Comparison of ENCODE assay signal across 9 cellular contexts in the genomic region with DNA sequence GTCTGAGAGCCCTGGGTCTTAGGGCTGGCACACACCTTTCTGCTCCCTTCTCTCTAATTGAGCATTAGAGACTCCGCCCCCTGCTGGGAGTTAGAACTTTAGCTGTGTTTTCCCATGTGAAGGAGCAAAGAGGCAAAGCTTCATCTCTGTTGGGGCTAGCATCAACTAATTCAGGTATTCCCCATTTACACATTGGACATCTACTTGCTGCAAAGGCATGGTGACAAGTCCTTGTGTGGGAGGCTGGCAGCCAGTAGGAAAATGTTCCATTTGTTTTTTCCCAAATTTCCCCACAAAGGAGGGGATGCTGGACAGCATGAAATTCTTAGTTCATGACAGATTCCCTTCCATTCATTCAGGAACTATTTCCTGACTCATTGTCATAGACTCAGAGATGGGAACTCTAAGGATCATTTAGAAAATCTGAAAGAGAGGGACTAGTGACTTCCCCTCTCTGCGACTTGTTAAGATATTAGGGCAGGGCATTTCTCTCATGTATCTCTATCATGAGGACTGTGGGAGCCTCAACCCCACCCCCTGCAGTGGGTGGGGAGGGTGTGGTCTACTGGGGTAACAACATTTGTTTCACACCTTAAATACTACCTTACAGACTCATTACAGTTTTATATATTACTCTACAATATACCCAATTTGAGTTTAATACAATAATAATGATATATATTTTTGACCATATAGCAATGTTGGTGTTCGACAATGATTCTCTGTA. TPM values are rescaled to one million over a fixed set of nuclear protein-coding genes. Genes with fewer than 3 reads are reported as not detected.
A peak's percentile ranks its signal among the peaks of the same experiment; 100 is the strongest.
DNase-seq lines count a peak whose midpoint lies in the region; FAIRE-seq and TF ChIP-seq lines count a peak whose summit lies in the region.
"Had no signal": no experiment of that assay in that cellular context is flagged by ENCODE, and none has a peak within 500 bp of the region (broad histone marks: within the 10 kb centered on the region; RNA-seq: fewer than 3 reads in every experiment).

No MANE protein-coding gene starts in this region.

- H3K36me3 ChIP-seq in SJSA1 (peaks cover 65% of the 10 kb centered on the region), endothelial cell of umbilical vein (ENCODE audit: control insufficient read depth in 2 of 2, extremely low read depth in 1 of 2, insufficient read depth in 2 of 2, low read length in 2 of 2) (no peaks in the 10 kb centered on the region), WERI-Rb-1 (no peaks in the 10 kb centered on the region), SJCRH30 (no peaks in the 10 kb centered on the region)

- CTCF ChIA-PET in endothelial cell of umbilical vein (lab: Charles Lee): no interaction called here

- H3K9me3 ChIP-seq in SJSA1 (replicated peaks) (no peaks in the 10 kb centered on the region), endothelial cell of umbilical vein (replicated peaks; ENCODE audit: control insufficient read depth, insufficient read depth, low read length) (no peaks in the 10 kb centered on the region), WERI-Rb-1 (ENCODE audit: severe bottlenecking) (no peaks in the 10 kb centered on the region), SJCRH30 (replicated peaks) (no peaks in the 10 kb centered on the region)

- H3K4me1 ChIP-seq in SJSA1 (replicated peaks) (peaks cover 81% of the 10 kb centered on the region), endothelial cell of umbilical vein (ENCODE audit: control insufficient read depth, extremely low read depth, insufficient read depth, low read length) (peaks cover 30% of the 10 kb centered on the region), SJCRH30 (peaks cover 17% of the 10 kb centered on the region)

- H3K9ac ChIP-seq in endothelial cell of umbilical vein (replicated peaks; ENCODE audit: extremely low read depth, insufficient read depth, low read length): no peak overlapping the region

- no TSS peak for BruUV-seq in endothelial cell of umbilical vein (replicated peaks; lab: Mats Ljungman, UMichigan)

- no peaks in the 10 kb centered on the region for H3K9me1 ChIP-seq in endothelial cell of umbilical vein (replicated peaks; ENCODE audit: control insufficient read depth, extremely low read depth, insufficient read depth, low read length)

- H3K4me3 ChIP-seq in SJSA1: no peak overlapping the region
- H3K4me3 ChIP-seq in endothelial cell of umbilical vein (replicated peaks in 1 of 3; ENCODE audit: insufficient read depth in 1 of 3, low read depth in 1 of 3, low read length in 3 of 3): no peak overlapping the region
- no peak overlapping the region for H3K4me3 ChIP-seq in WERI-Rb-1 (ENCODE audit: low read depth, low read length)
- H3K4me3 ChIP-seq in SJCRH30: no peak overlapping the region

- no peak for DNase-seq in GM12891 (ENCODE audit: insufficient read length, low spot score)
- peak; percentile 57 to 77 for DNase-seq in SJSA1 (ENCODE audit: low read depth in 1 of 2, low spot score in 2 of 2)
- peak; percentile 32 for DNase-seq in endothelial cell of umbilical vein (ENCODE audit: low read depth, low spot score)
- peak; percentile 64 for DNase-seq in stimulated activated CD4-positive, alpha-beta T cell treated with anti-CD3 and anti-CD28 coated beads, Interleukin-2, amount 100 ng/mL, for 4 hours (ENCODE audit: low read depth)
- DNase-seq in NCI-H524 (lab: John Stamatoyannopoulos, UW): no peak
- DNase-seq in WERI-Rb-1: no peak
- DNase-seq in KBM-7: no peak
- DNase-seq in SJCRH30: no peak
- DNase-seq: SHP77 treated with DMSO at 0.1 percent for 48 hours had no signal

- peak overlapping the region; percentile 41 for H3K4me2 ChIP-seq in endothelial cell of umbilical vein (ENCODE audit: insufficient read depth, low read length)

- intact Hi-C loops in endothelial cell of umbilical vein (cut with micrococcal nuclease): loop anchor here (5.0 kb wide), 1 partner anchor 215 kb away; no protein-coding TSS in a partner anchor

- TF ChIP-seq CTCF in endothelial cell of umbilical vein (IDR thresholded peaks at IDR 0.05; ENCODE audit: extremely low read depth in 1 of 2, insufficient read depth in 1 of 2, low read depth in 1 of 2, low read length in 2 of 2) (peak in 1 of 2 donors; percentile 12), WERI-Rb-1 (IDR thresholded peaks at IDR 0.05; ENCODE audit: low read depth, low read length) (no peak)

- in situ Hi-C loops in KBM-7 (cut with MboI; ENCODE audit: low pct_unique_long_range_greater_than_20kb, low sequenced_read_pairs): no loop called here

- TF ChIP-seq POLR2A in GM12891 (IDR thresholded peaks at IDR 0.05; ENCODE audit: low read depth, low read length) (no peak; the same call in 1 of the 2 replicates), endothelial cell of umbilical vein (IDR thresholded peaks at IDR 0.05; ENCODE audit: low read depth, low read length) (no peak)

- H3K27ac ChIP-seq in SJSA1 (peak overlapping the region; percentile 77), endothelial cell of umbilical vein (ENCODE audit: insufficient read depth, low read depth, low read length) (no peak overlapping the region), WERI-Rb-1 (no peak overlapping the region), SJCRH30 (no peak overlapping the region)

- dilution Hi-C loops in endothelial cell of umbilical vein (cut with MboI; ENCODE audit: extremely low pct_ligation_motif_present, low sequenced_read_pairs): no loop called here

- no peak overlapping the region for H2AFZ ChIP-seq in endothelial cell of umbilical vein (ENCODE audit: low read depth, low read length)

- peaks cover 90% of the 10 kb centered on the region for H3K79me2 ChIP-seq in endothelial cell of umbilical vein (ENCODE audit: control insufficient read depth, insufficient read depth, low read length)

- H3K27me3 ChIP-seq in SJSA1 (replicated peaks) (no peaks in the 10 kb centered on the region), endothelial cell of umbilical vein (ENCODE audit: control insufficient read depth in 2 of 2, insufficient read depth in 2 of 2, low read length in 2 of 2) (peaks cover 0 to 11% of the 10 kb centered on the region in 2 experiments), WERI-Rb-1 (ENCODE audit: insufficient read depth, low read depth, severe bottlenecking) (peaks cover 3% of the 10 kb centered on the region), SJCRH30 (no peaks in the 10 kb centered on the region)

- POLR2A ChIA-PET in endothelial cell of umbilical vein (lab: Charles Lee): no interaction called here

- FAIRE-seq in GM12891 (lab: Jason Lieb, UNC) (no peak), endothelial cell of umbilical vein (lab: Jason Lieb, UNC) (no peak)

- no peaks in the 10 kb centered on the region for H4K20me1 ChIP-seq in endothelial cell of umbilical vein (replicated peaks; ENCODE audit: control insufficient read depth, extremely low read depth, insufficient read depth, low read length)

TF ChIP-seq in GM12891, 5 proteins besides CTCF, POLR2A, EP300 and RAD21:
- TF ChIP-seq SPI1 (IDR thresholded peaks at IDR 0.05; ENCODE audit: low read depth, low read length) (peak; percentile 45), PAX5 (IDR thresholded peaks at IDR 0.05; ENCODE audit: insufficient read depth, low read length, severe bottlenecking) (no peak)

TF ChIP-seq in endothelial cell of umbilical vein, 7 proteins besides CTCF, POLR2A, EP300 and RAD21:
- peak; percentile 77 for TF ChIP-seq FOS (IDR thresholded peaks at IDR 0.05; ENCODE audit: borderline replicate concordance, insufficient read depth, low read length)
- TF ChIP-seq JUN (IDR thresholded peaks at IDR 0.05; ENCODE audit: borderline replicate concordance, insufficient read depth, insufficient read length, low read depth): no peak

RNA-seq across cellular contexts. Expression of a gene that starts 3.7 kb away (rescaled TPM):
- 726 TPM for polyA plus RNA-seq in GM12891 (2012; ENCODE audit: low read depth, missing spikeins)
- total RNA-seq in SJSA1 (2014; rRNA removed; shearing (Covaris generic)): 102 and 121 TPM in 2 replicates
- 26.3 and 68.3 TPM in 2 replicates for total RNA-seq in endothelial cell of umbilical vein
- polyA plus RNA-seq in endothelial cell of umbilical vein: 25.5 and 27.5 TPM in 2 replicates
- polyA plus RNA-seq in endothelial cell of umbilical vein (2011; cell fraction: cytosol; rRNA removed): 42.8 and 46.3 TPM in 2 replicates
- polyA plus RNA-seq in endothelial cell of umbilical vein (2011; cell fraction: nucleus; rRNA removed): 27.3 and 33.4 TPM in 2 replicates
- polyA plus RNA-seq in endothelial cell of umbilical vein (2012): 458 and 487 TPM in 2 replicates
- polyA minus RNA-seq in endothelial cell of umbilical vein: 41.8 and 46.8 TPM in 2 replicates
- 191 TPM for polyA minus RNA-seq in endothelial cell of umbilical vein (2011; cell fraction: cytosol; rRNA and poly(A)+ RNA removed)
- 28.1 and 51.4 TPM in 2 replicates for polyA minus RNA-seq in endothelial cell of umbilical vein (2011; cell fraction: nucleus; rRNA and poly(A)+ RNA removed)
- total RNA-seq in SJCRH30 (2014; rRNA removed; shearing (Covaris generic)): 0.04 and 0.05 TPM in 2 replicates

Comparison
In these comparisons a context has a peak if more than half of its experiments do, and no peak if none do; other contexts are left out.
1. DNase-seq: peak in SJSA1 (2 of 2), endothelial cell of umbilical vein (single experiment) and stimulated activated CD4-positive, alpha-beta T cell treated with anti-CD3 and anti-CD28 coated beads, Interleukin-2, amount 100 ng/mL, for 4 hours (single experiment); none in GM12891 (single experiment), NCI-H524 (0 of 2), WERI-Rb-1 (single experiment), KBM-7 (single experiment) and SJCRH30 (0 of 2).
2. RNA of a gene that starts 3.7 kb away (total RNA-seq): 102 to 121 TPM in SJSA1 and 26.3 to 68.3 TPM in endothelial cell of umbilical vein; 0.04 to 0.05 TPM in SJCRH30; every median in the first group is over 10 times any median in the second.